ENCODE assay signal across 10 cellular contexts in the genomic region with DNA sequence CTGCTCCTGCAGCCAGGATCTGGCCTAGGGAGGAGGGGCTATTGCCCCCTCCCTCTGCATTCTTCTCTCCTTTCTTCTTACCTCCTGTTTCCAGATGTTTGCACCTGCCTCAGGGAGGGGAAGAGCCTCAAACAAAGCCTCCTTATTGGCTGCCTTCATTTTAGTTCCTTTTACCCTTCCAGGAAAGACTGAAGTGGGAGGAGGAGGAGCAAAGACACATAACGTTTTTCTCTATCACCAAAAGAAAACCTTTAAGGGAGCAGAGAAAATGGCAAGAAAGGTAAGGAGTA. TPM values are rescaled to one million over a fixed set of nuclear protein-coding genes. Genes with fewer than 3 reads are reported as not detected.
"Had no signal": no experiment of that assay in that cellular context is flagged by ENCODE, and none has a peak within 500 bp of the region (broad histone marks: within the 10 kb centered on the region; RNA-seq: fewer than 3 reads in every experiment).

No MANE protein-coding gene starts in this region.

- H2AFZ ChIP-seq: GM23248 had no signal

- H3K4me3 ChIP-seq: GM23248 had no signal

- H3K4me2 ChIP-seq: KMS-11 had no signal

- H3K9ac ChIP-seq: GM23248, KMS-11 had no signal

- H3K4me3 Mint-ChIP-seq: H9, IgD-negative memory B cell had no signal

- H3K27ac Mint-ChIP-seq: H9, IgD-negative memory B cell had no signal

- H3K27ac ChIP-seq: GM23248, HL-60, KMS-11 had no signal

- DNase-seq: GM23248, H9, HCEC 1CT, KBM-7 had no signal

- H3K9me3 Mint-ChIP-seq: IgD-negative memory B cell had no signal

RNA-seq across cellular contexts. Expression of a gene that starts 13.3 kb away (rescaled TPM):
- total RNA-seq: GM23248, H4, H9, HepG2, HT1080 had no signal
- polyA plus RNA-seq: GM23248, HepG2, IgD-negative memory B cell had no signal

RNA-seq across cellular contexts. Expression of a gene that starts 50.3 kb away (rescaled TPM):
- total RNA-seq: GM23248, H4, H9, HepG2, HT1080 had no signal
- polyA plus RNA-seq: GM23248, HepG2, IgD-negative memory B cell had no signal
